ENCODE assay signal across 18 cellular contexts in genomic region chr20:45312241-45312640, GRCh38. TPM values are rescaled to one million over a fixed set of nuclear protein-coding genes. Genes with fewer than 3 reads are reported as not detected.
"Had no signal": no experiment of that assay in that cellular context is flagged by ENCODE, and none has a peak within 500 bp of the region (broad histone marks: within the 10 kb centered on the region; RNA-seq: fewer than 3 reads in every experiment).

No MANE protein-coding gene starts in this region.

- H3K27me3 ChIP-seq: vagina had no signal

- H3K9me3 Mint-ChIP-seq: activated CD4-positive, alpha-beta T cell treated with anti-CD3 and anti-CD28 coated beads, Interleukin-2, amount 10 ng/mL, durations not matched to agents 24 days and 14 days; activated naive CD8-positive, alpha-beta T cell treated with anti-CD3 and anti-CD28 coated beads for 36 hours; activated T-cell treated with anti-CD3 and anti-CD28 coated beads, Interleukin-2, amount 50 U/mL, for 72 hours; memory B cell; naive thymus-derived CD8-positive, alpha-beta T cell; T-helper 2 cell treated with Interferon-gamma antibody and Interleukin-4, amounts not matched to agents 5 μg/mL and 100 μg/mL, for 36 hours had no signal

- H3K27ac Mint-ChIP-seq: activated CD4-positive, alpha-beta T cell treated with anti-CD3 and anti-CD28 coated beads, Interleukin-2, amount 10 ng/mL, durations not matched to agents 24 days and 14 days; activated CD8-positive, alpha-beta T cell treated with anti-CD3 and anti-CD28 coated beads, Interleukin-2, amount 10 ng/mL, durations not matched to agents 7 days and 5 days; activated naive CD8-positive, alpha-beta T cell treated with anti-CD3 and anti-CD28 coated beads for 36 hours; activated T-cell treated with anti-CD3 and anti-CD28 coated beads, Interleukin-2, amount 50 U/mL, for 72 hours; brain; memory B cell; T-helper 2 cell treated with Interferon-gamma antibody and Interleukin-4, amounts not matched to agents 5 μg/mL and 100 μg/mL, for 36 hours had no signal

- H3K4me3 ChIP-seq: colonic mucosa, tibial nerve, vagina had no signal

- H3K4me1 Mint-ChIP-seq: brain had no signal

- H3K36me3 ChIP-seq: colonic mucosa, neutrophil, tibial nerve, vagina had no signal

- H3K4me3 Mint-ChIP-seq: activated CD4-positive, alpha-beta T cell treated with anti-CD3 and anti-CD28 coated beads, Interleukin-2, amount 10 ng/mL, durations not matched to agents 24 days and 14 days; activated CD8-positive, alpha-beta T cell treated with anti-CD3 and anti-CD28 coated beads, Interleukin-2, amount 10 ng/mL, durations not matched to agents 7 days and 5 days; activated naive CD8-positive, alpha-beta T cell treated with anti-CD3 and anti-CD28 coated beads for 36 hours; brain; memory B cell; naive thymus-derived CD8-positive, alpha-beta T cell; T-helper 2 cell treated with Interferon-gamma antibody and Interleukin-4, amounts not matched to agents 5 μg/mL and 100 μg/mL, for 36 hours had no signal

- H3K4me1 ChIP-seq: colonic mucosa had no signal

- H3K36me3 Mint-ChIP-seq: activated naive CD8-positive, alpha-beta T cell treated with anti-CD3 and anti-CD28 coated beads for 36 hours; brain; memory B cell had no signal

- H3K27ac ChIP-seq: colonic mucosa, neutrophil, tibial nerve, vagina had no signal

- DNase-seq: kidney glomerular epithelial cell had no signal

RNA-seq across cellular contexts. Expression of gene MATN4, which starts 4.1 kb away (rescaled TPM):
- total RNA-seq: left ventricle myocardium superior; naive thymus-derived CD8-positive, alpha-beta T cell; tibial nerve; vagina had no signal
- polyA plus RNA-seq: naive thymus-derived CD8-positive, alpha-beta T cell had no signal

RNA-seq across cellular contexts. Expression of gene RBPJL, which starts 5.6 kb away (rescaled TPM):
- total RNA-seq: activated CD4-positive, alpha-beta T cell treated with anti-CD3 and anti-CD28 coated beads, Interleukin-2, amount 10 ng/mL, durations not matched to agents 24 days and 14 days; activated CD8-positive, alpha-beta T cell treated with anti-CD3 and anti-CD28 coated beads, Interleukin-2, amount 10 ng/mL, durations not matched to agents 7 days and 5 days; activated naive CD8-positive, alpha-beta T cell treated with anti-CD3 and anti-CD28 coated beads for 36 hours; activated T-cell treated with anti-CD3 and anti-CD28 coated beads, Interleukin-2, amount 50 U/mL, for 72 hours; esophagus mucosa; left ventricle myocardium superior; naive thymus-derived CD8-positive, alpha-beta T cell; posterior vena cava; skeletal muscle tissue; subcutaneous adipose tissue; vagina had no signal
- polyA plus RNA-seq: naive thymus-derived CD8-positive, alpha-beta T cell had no signal

RNA-seq across cellular contexts. Expression of gene SLPI, which starts 57.9 kb away (rescaled TPM):
- total RNA-seq: activated CD4-positive, alpha-beta T cell treated with anti-CD3 and anti-CD28 coated beads, Interleukin-2, amount 10 ng/mL, durations not matched to agents 24 days and 14 days; activated CD8-positive, alpha-beta T cell treated with anti-CD3 and anti-CD28 coated beads, Interleukin-2, amount 10 ng/mL, durations not matched to agents 7 days and 5 days; activated naive CD8-positive, alpha-beta T cell treated with anti-CD3 and anti-CD28 coated beads for 36 hours; activated T-cell treated with anti-CD3 and anti-CD28 coated beads, Interleukin-2, amount 50 U/mL, for 72 hours; naive thymus-derived CD8-positive, alpha-beta T cell; skeletal muscle tissue had no signal
- polyA plus RNA-seq: naive thymus-derived CD8-positive, alpha-beta T cell had no signal
